Comparison of ENCODE assay signal across 1 cellular context in genomic region chr1:181318858-181319235, GRCh38.
TF ChIP-seq lines count a peak whose summit lies in the region.

No MANE protein-coding gene starts in this region.

TF ChIP-seq in endothelial cell of umbilical vein, 7 proteins besides CTCF, POLR2A, EP300 and RAD21:
- peak; percentile 26 for TF ChIP-seq EZH2 (IDR thresholded peaks at IDR 0.05; ENCODE audit: borderline replicate concordance, low read depth, low read length, severe bottlenecking)
- no peak for TF ChIP-seq MAX (IDR thresholded peaks at IDR 0.05; ENCODE audit: insufficient read depth, insufficient read length)
